In the genomic region with DNA sequence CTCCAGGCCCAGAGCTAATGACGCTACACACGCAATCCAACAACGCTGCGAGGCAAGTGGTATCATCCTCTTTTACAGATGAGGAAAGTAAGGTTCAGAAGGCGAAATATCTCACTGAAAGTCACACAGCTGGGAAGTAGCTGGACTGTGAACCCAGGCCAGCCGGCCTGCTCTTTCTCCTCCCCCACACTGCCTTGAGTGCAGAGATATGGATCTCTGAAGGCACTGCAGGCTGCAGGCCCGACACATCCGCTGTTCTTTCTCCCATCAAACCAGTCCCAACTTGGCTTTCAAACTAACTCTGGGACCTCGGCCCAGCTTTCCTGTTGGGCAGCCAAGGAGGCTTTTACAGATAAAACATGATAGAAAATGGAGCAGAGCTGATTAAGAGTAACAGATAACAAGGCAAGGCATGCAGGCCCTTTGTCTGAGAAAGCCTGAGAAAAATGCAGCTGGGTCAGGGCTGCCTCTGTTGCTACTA, we compare ENCODE assay signal across 1 cellular context.
TF ChIP-seq lines count a peak whose summit lies in the region.

No MANE protein-coding gene starts in this region.

TF ChIP-seq in K562, 482 proteins besides CTCF, POLR2A, EP300 and RAD21 (continued from another document and continues in another):
- TF ChIP-seq, protein P1, sequence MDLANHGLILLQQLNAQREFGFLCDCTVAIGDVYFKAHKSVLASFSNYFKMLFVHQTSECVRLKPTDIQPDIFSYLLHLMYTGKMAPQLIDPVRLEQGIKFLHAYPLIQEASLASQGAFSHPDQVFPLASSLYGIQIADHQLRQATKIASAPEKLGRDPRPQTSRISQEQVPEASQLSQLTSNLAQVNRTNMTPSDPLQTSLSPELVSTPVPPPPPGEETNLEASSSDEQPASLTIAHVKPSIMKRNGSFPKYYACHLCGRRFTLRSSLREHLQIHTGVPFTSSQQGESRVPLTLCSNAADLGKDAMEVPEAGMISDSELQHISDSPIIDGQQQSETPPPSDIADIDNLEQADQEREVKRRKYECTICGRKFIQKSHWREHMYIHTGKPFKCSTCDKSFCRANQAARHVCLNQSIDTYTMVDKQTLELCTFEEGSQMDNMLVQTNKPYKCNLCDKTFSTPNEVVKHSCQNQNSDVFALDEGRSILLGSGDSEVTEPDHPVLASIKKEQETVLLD (IDR thresholded peaks at IDR 0.05), result peak; percentile 29; the same call in 1 of the 2 replicates
- TF ChIP-seq PATZ1 (CRISPR knock-in tag; IDR thresholded peaks at IDR 0.05; ENCODE audit: borderline replicate concordance) (no peak), ILF3 (IDR thresholded peaks at IDR 0.05; ENCODE audit: borderline replicate concordance) (no peak), ZNF766 (CRISPR knock-in tag; conservative IDR thresholded peaks at IDR 0.05) (peak; percentile 68; the same call in 1 of the 2 replicates), TGIF2 (CRISPR knock-in tag; IDR thresholded peaks at IDR 0.05) (no peak), ZNF699 (CRISPR knock-in tag; IDR thresholded peaks at IDR 0.05; ENCODE audit: insufficient replicate concordance) (no peak), ZNF253 (CRISPR knock-in tag; conservative IDR thresholded peaks at IDR 0.05) (no peak), ZNF174 (CRISPR knock-in tag; IDR thresholded peaks at IDR 0.05) (no peak), ZNF311 (CRISPR knock-in tag; IDR thresholded peaks at IDR 0.05) (no peak), ZNF644 (tag; IDR thresholded peaks at IDR 0.05; ENCODE audit: low read depth) (no peak), DIDO1 (tag; IDR thresholded peaks at IDR 0.05; ENCODE audit: low read depth) (no peak), NFIC (IDR thresholded peaks at IDR 0.05) (0 out of 2 replicates have a peak, but pooled peaks have one; percentile 25), ZNF639 (CRISPR knock-in tag; conservative IDR thresholded peaks at IDR 0.05 in 1 of 2, IDR thresholded peaks at IDR 0.05 in 1 of 2) (peak in 1 of 2 experiments; percentile 56; a peak in 1 of 4 replicates), TRIM24 (IDR thresholded peaks at IDR 0.05) (0 out of 4 replicates have a peak, but pooled peaks of 1 of the 2 experiments have one; percentile 50), TBP (optimal IDR thresholded peaks at IDR 0.05; ENCODE audit: low read depth, low read length) (no peak), SMARCC2 (IDR thresholded peaks at IDR 0.05; ENCODE audit: low read depth) (0 out of 2 replicates have a peak, but pooled peaks have one; percentile 17), POLR2AphosphoS2 (IDR thresholded peaks at IDR 0.05; ENCODE audit: low read length) (no peak), TFAP4 (CRISPR knock-in tag; IDR thresholded peaks at IDR 0.05; ENCODE audit: borderline replicate concordance) (peak; percentile 47; the same call in 1 of the 2 replicates), TAF7 (tag; IDR thresholded peaks at IDR 0.05) (peak; percentile 18; the same call in 1 of the 2 replicates), DEAF1 (CRISPR knock-in tag; IDR thresholded peaks at IDR 0.05) (no peak), CREB3L1 (IDR thresholded peaks at IDR 0.05; ENCODE audit: borderline replicate concordance, low read depth) (no peak), CREB1 (IDR thresholded peaks at IDR 0.05) (no peak), CREB1 (CRISPR knock-in tag; IDR thresholded peaks at IDR 0.05) (no peak), NKRF (IDR thresholded peaks at IDR 0.05; ENCODE audit: borderline replicate concordance) (no peak), SRSF9 (IDR thresholded peaks at IDR 0.05; ENCODE audit: borderline replicate concordance, low read depth, low read length) (no peak), HES1 (IDR thresholded peaks at IDR 0.05; ENCODE audit: low read depth) (no peak), ZNF184 (CRISPR knock-in tag; IDR thresholded peaks at IDR 0.05) (no peak), NR2C2 (CRISPR knock-in tag; IDR thresholded peaks at IDR 0.05) (no peak), NR2C2 (tag; IDR thresholded peaks at IDR 0.05) (no peak), TCFL5 (CRISPR knock-in tag; conservative IDR thresholded peaks at IDR 0.05) (no peak), DNMT1 (IDR thresholded peaks at IDR 0.05) (no peak), FOSL1 (tag; conservative IDR thresholded peaks at IDR 0.05) (0 out of 2 replicates have a peak, but pooled peaks have one; percentile 20), STAT5B (CRISPR knock-in tag; IDR thresholded peaks at IDR 0.05) (no peak), EZH2 (IDR thresholded peaks at IDR 0.05; ENCODE audit: borderline replicate concordance, low read depth, low read length) (no peak), EP400 (IDR thresholded peaks at IDR 0.05) (peak; percentile 42), MCM7 (IDR thresholded peaks at IDR 0.05) (no peak), ZNF717 (CRISPR knock-in tag; IDR thresholded peaks at IDR 0.05) (no peak), HDAC8 (tag; IDR thresholded peaks at IDR 0.05) (no peak), HLTF (IDR thresholded peaks at IDR 0.05) (no peak), C11orf30 (IDR thresholded peaks at IDR 0.05; ENCODE audit: low read depth) (no peak), SIN3A (IDR thresholded peaks at IDR 0.05; ENCODE audit: borderline replicate concordance in 2 of 2, control insufficient read depth in 1 of 2, low read depth in 2 of 2, low read length in 2 of 2) (no peak), ILK (tag; IDR thresholded peaks at IDR 0.05; ENCODE audit: borderline replicate concordance, low read depth) (no peak), SNAPC5 (CRISPR knock-in tag; IDR thresholded peaks at IDR 0.05) (no peak), HDAC3 (IDR thresholded peaks at IDR 0.05; ENCODE audit: borderline replicate concordance, partially characterized antibody) (peak; percentile 24), CXXC5 (CRISPR knock-in tag; IDR thresholded peaks at IDR 0.05) (peak; percentile 57; the same call in 1 of the 2 replicates)
- TF ChIP-seq, protein P2, sequence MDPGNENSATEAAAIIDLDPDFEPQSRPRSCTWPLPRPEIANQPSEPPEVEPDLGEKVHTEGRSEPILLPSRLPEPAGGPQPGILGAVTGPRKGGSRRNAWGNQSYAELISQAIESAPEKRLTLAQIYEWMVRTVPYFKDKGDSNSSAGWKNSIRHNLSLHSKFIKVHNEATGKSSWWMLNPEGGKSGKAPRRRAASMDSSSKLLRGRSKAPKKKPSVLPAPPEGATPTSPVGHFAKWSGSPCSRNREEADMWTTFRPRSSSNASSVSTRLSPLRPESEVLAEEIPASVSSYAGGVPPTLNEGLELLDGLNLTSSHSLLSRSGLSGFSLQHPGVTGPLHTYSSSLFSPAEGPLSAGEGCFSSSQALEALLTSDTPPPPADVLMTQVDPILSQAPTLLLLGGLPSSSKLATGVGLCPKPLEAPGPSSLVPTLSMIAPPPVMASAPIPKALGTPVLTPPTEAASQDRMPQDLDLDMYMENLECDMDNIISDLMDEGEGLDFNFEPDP (CRISPR knock-in tag; IDR thresholded peaks at IDR 0.05), result no peak
- TF ChIP-seq, protein P3, sequence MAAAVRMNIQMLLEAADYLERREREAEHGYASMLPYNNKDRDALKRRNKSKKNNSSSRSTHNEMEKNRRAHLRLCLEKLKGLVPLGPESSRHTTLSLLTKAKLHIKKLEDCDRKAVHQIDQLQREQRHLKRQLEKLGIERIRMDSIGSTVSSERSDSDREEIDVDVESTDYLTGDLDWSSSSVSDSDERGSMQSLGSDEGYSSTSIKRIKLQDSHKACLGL (CRISPR knock-in tag; IDR thresholded peaks at IDR 0.05; ENCODE audit: borderline replicate concordance, poor library complexity, severe bottlenecking), result no peak
- TF ChIP-seq, protein P4, sequence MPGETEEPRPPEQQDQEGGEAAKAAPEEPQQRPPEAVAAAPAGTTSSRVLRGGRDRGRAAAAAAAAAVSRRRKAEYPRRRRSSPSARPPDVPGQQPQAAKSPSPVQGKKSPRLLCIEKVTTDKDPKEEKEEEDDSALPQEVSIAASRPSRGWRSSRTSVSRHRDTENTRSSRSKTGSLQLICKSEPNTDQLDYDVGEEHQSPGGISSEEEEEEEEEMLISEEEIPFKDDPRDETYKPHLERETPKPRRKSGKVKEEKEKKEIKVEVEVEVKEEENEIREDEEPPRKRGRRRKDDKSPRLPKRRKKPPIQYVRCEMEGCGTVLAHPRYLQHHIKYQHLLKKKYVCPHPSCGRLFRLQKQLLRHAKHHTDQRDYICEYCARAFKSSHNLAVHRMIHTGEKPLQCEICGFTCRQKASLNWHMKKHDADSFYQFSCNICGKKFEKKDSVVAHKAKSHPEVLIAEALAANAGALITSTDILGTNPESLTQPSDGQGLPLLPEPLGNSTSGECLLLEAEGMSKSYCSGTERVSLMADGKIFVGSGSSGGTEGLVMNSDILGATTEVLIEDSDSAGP (CRISPR knock-in tag; IDR thresholded peaks at IDR 0.05), result no peak
- TF ChIP-seq, protein P5, sequence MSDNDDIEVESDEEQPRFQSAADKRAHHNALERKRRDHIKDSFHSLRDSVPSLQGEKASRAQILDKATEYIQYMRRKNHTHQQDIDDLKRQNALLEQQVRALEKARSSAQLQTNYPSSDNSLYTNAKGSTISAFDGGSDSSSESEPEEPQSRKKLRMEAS (CRISPR knock-in tag; IDR thresholded peaks at IDR 0.05), result no peak
